Comparison of ENCODE assay signal across 11 cellular contexts in genomic region chr14:64612021-64612380, GRCh38.
DNase-seq lines count a peak whose midpoint lies in the region; ATAC-seq, FAIRE-seq and TF ChIP-seq lines count a peak whose summit lies in the region.
"Had no signal": no experiment of that assay in that cellular context is flagged by ENCODE, and none has a peak within 500 bp of the region (broad histone marks: within the 10 kb centered on the region; RNA-seq: fewer than 3 reads in every experiment).

No MANE protein-coding gene starts in this region.

- peak overlapping the region; percentile 69; the same call in 1 of the 2 replicates for H3K27ac ChIP-seq in C4-2B

- peak; percentile 28 for DNase-seq in RCC 7860 (ENCODE audit: low spot score)
- DNase-seq in fibroblast of peridontal ligament (ENCODE audit: extremely low read depth) = peak; percentile 80
- peak; percentile 44 for DNase-seq in non-pigmented ciliary epithelial cell (ENCODE audit: low read depth)
- DNase-seq in superior temporal gyrus (ENCODE audit: extremely low spot score) = no peak
- no peak for DNase-seq in retina
- DNase-seq in posterior cingulate gyrus = no peak
- DNase-seq: activated CD8-positive, alpha-beta memory T cell treated with anti-CD3 and anti-CD28 coated beads, Interleukin-2, amount 50 U/mL, for 48 hours; COR-L47; testis had no signal

- no peak for ATAC-seq in GM21619 (IDR thresholded peaks at IDR 0.05; ENCODE audit: unreplicated experiment)

- no peak for FAIRE-seq in RCC 7860 (lab: Jason Lieb, UNC)

- intact Hi-C loops in posterior cingulate gyrus (cut with DNase I) = no loop called here

- TF ChIP-seq CTCF in C4-2B (conservative IDR thresholded peaks at IDR 0.05) = no peak

Comparison
In these comparisons a context has a peak if more than half of its experiments do, and no peak if none do; other contexts are left out.
1. DNase-seq: peak in RCC 7860 (single experiment), fibroblast of peridontal ligament (single experiment) and non-pigmented ciliary epithelial cell (single experiment); none in superior temporal gyrus (single experiment), retina (single experiment) and posterior cingulate gyrus (0 of 10).